8 cellular contexts compared by ENCODE assay signal in genomic region chr10:35194906-35195305, GRCh38.
DNase-seq lines count a peak whose midpoint lies in the region; ATAC-seq, FAIRE-seq and TF ChIP-seq lines count a peak whose summit lies in the region.

No MANE protein-coding gene starts in this region.

- no peak overlapping the region for H3K14ac ChIP-seq in mesenchymal stem cell (ENCODE audit: low read length in 2 of 2)

- BruUV-seq in K562 (replicated peaks; lab: Mats Ljungman, UMichigan), result no TSS peak

- H4K8ac ChIP-seq in mesenchymal stem cell (ENCODE audit: low read length), result no peak overlapping the region

- no peak overlapping the region for H3K4ac ChIP-seq in mesenchymal stem cell (ENCODE audit: low read depth in 1 of 2, low read length in 2 of 2)

- no peaks in the 10 kb centered on the region for H3K27me3 Mint-ChIP-seq in type B pancreatic cell

- H2BK15ac ChIP-seq in mesenchymal stem cell (ENCODE audit: low read depth, poor library complexity, severe bottlenecking), result no peak overlapping the region

- H2AFZ ChIP-seq in OCI-LY3 (ENCODE audit: low read depth, low read length) (no peak overlapping the region), K562 (ENCODE audit: low read depth, low read length) (peak overlapping the region; percentile 94), mesenchymal stem cell (ENCODE audit: low read depth, low read length) (no peak overlapping the region)

- H3K9me3 Mint-ChIP-seq in type B pancreatic cell, result peaks cover 3% of the 10 kb centered on the region

- ATAC-seq in K562, result peak; percentile 62
- ATAC-seq in HG03159 (IDR thresholded peaks at IDR 0.05; ENCODE audit: unreplicated experiment), result no peak

- peak; percentile 29; the same call in 1 of the 2 replicates for TF ChIP-seq EP300 in K562 (IDR thresholded peaks at IDR 0.05; ENCODE audit: low read length)

- no peak overlapping the region for H3K18ac ChIP-seq in mesenchymal stem cell (ENCODE audit: low read depth in 1 of 2, low read length in 2 of 2)

- peak overlapping the region; percentile 99 for H3K27ac Mint-ChIP-seq in type B pancreatic cell

- no peak overlapping the region for H2AK5ac ChIP-seq in mesenchymal stem cell (ENCODE audit: low read length, severe bottlenecking)

- H3K4me3 Mint-ChIP-seq in type B pancreatic cell, result peak overlapping the region; percentile 92

- TF ChIP-seq CTCF in OCI-LY3 (IDR thresholded peaks at IDR 0.05; ENCODE audit: low read depth, low read length) (no peak), K562 (IDR thresholded peaks at IDR 0.05 in 2 of 3, conservative IDR thresholded peaks at IDR 0.05 in 1 of 3; ENCODE audit: insufficient read depth in 2 of 3, low read depth in 1 of 3, low read length in 3 of 3) (no peak), type B pancreatic cell (conservative IDR thresholded peaks at IDR 0.05) (no peak), GM20000 (IDR thresholded peaks at IDR 0.05; ENCODE audit: extremely low read depth, missing control alignments) (no peak)

- peaks cover 4% of the 10 kb centered on the region for H3K79me1 ChIP-seq in mesenchymal stem cell (replicated peaks; ENCODE audit: low read length, poor library complexity, severe bottlenecking)

- H3K9me3 ChIP-seq in OCI-LY3 (ENCODE audit: insufficient read depth, low read length), result no peaks in the 10 kb centered on the region
- no peaks in the 10 kb centered on the region for H3K9me3 ChIP-seq in K562 (replicated peaks; ENCODE audit: control insufficient read depth, insufficient read depth, low read depth, low read length)
- H3K9me3 ChIP-seq in mesenchymal stem cell (ENCODE audit: control insufficient read depth, low read length), result no peaks in the 10 kb centered on the region

- H3K4me3 ChIP-seq in OCI-LY3 (ENCODE audit: low read length), result peak overlapping the region; percentile 84
- peak overlapping the region; percentile 38; the same call in 1 of the 2 replicates for H3K4me3 ChIP-seq in K562
- H3K4me3 ChIP-seq in mesenchymal stem cell (ENCODE audit: insufficient read depth in 1 of 2, low read depth in 1 of 2, low read length in 2 of 2), result peak overlapping the region in 1 of 2 experiments; percentile 78

- TF ChIP-seq RAD21 in K562 (CRISPR knock-in tag; conservative IDR thresholded peaks at IDR 0.05 in 1 of 2, IDR thresholded peaks at IDR 0.05 in 1 of 2), result no peak

- FAIRE-seq in K562 (lab: Jason Lieb, UNC), result peak; percentile 79

- no peaks in the 10 kb centered on the region for H3K27me3 ChIP-seq in OCI-LY3 (ENCODE audit: low read depth, low read length)
- no peaks in the 10 kb centered on the region for H3K27me3 ChIP-seq in K562 (ENCODE audit: control insufficient read depth in 2 of 2, insufficient read depth in 2 of 2, low read length in 2 of 2)
- no peaks in the 10 kb centered on the region for H3K27me3 ChIP-seq in mesenchymal stem cell (ENCODE audit: control insufficient read depth in 1 of 2, insufficient read depth in 1 of 2, low read length in 2 of 2)

- in situ Hi-C loops in G401 (cut with HindIII; ENCODE audit: low sequenced_read_pairs) (no loop called here), K562 (cut with MboI) (no loop called here)

- peaks cover 5% of the 10 kb centered on the region; the same call in 1 of the 2 replicates for H3K79me2 ChIP-seq in OCI-LY3 (ENCODE audit: low read length)
- H3K79me2 ChIP-seq in K562 (ENCODE audit: control insufficient read depth, insufficient read depth, low read length), result no peaks in the 10 kb centered on the region

- no peak overlapping the region for H3K23ac ChIP-seq in mesenchymal stem cell (ENCODE audit: low read length in 2 of 2)

- H2BK5ac ChIP-seq in mesenchymal stem cell (ENCODE audit: low read depth, low read length, poor library complexity, severe bottlenecking), result no peak overlapping the region

- H3K36me3 ChIP-seq in OCI-LY3 (replicated peaks; ENCODE audit: low read depth, low read length) (no peaks in the 10 kb centered on the region), K562 (ENCODE audit: control insufficient read depth, insufficient read depth, low read length) (no peaks in the 10 kb centered on the region), mesenchymal stem cell (ENCODE audit: control insufficient read depth in 1 of 2, insufficient read depth in 2 of 2, low read depth in 1 of 2, low read length in 2 of 2) (no peaks in the 10 kb centered on the region)

- peaks cover 14% of the 10 kb centered on the region for H3K4me1 ChIP-seq in OCI-LY3 (ENCODE audit: low read length)
- H3K4me1 ChIP-seq in K562 (replicated peaks in 1 of 2; ENCODE audit: control insufficient read depth in 2 of 2, insufficient read depth in 2 of 2, low read length in 2 of 2), result peaks cover 0 to 23% of the 10 kb centered on the region in 2 experiments; a peak in 4 of 5 replicates
- no peaks in the 10 kb centered on the region for H3K4me1 ChIP-seq in mesenchymal stem cell (ENCODE audit: control insufficient read depth, insufficient read depth, low read depth, low read length)

- H3K4me1 Mint-ChIP-seq in type B pancreatic cell (ENCODE audit: unreplicated experiment), result peaks cover 24% of the 10 kb centered on the region

- WGBS in K562 (ENCODE audit: insufficient coverage, low coverage, missing lambda C conversion rate), result 8% methylated on average over 1 of the region's 1 CpG
- 61% methylated on average over 1 of the region's 1 CpG for WGBS in mesenchymal stem cell

- H3K4me2 ChIP-seq in OCI-LY3 (ENCODE audit: low read length) (peak overlapping the region; percentile 92), K562 (ENCODE audit: insufficient read depth, low read length) (peak overlapping the region; percentile 86), mesenchymal stem cell (ENCODE audit: low read length, poor library complexity, severe bottlenecking) (no peak overlapping the region)

- peak overlapping the region; percentile 99 for H3K27ac ChIP-seq in OCI-LY3 (ENCODE audit: low read length)
- H3K27ac ChIP-seq in K562 (ENCODE audit: extremely low read depth, low read depth, low read length), result peak overlapping the region; percentile 87
- peak overlapping the region; percentile 88 for H3K27ac ChIP-seq in mesenchymal stem cell (ENCODE audit: low read length, poor library complexity, severe bottlenecking)

- H2BK12ac ChIP-seq in mesenchymal stem cell (ENCODE audit: low read length in 2 of 2), result peak overlapping the region in 1 of 2 experiments; percentile 77

- CTCF ChIA-PET in K562 (lab: Yijun Ruan, JAX; ENCODE audit: low intra/inter-chr PET ratio), result interaction anchor here (1.0 to 1.2 kb wide), 2 partner anchors 66 to 68 kb away, joined by 3 to 5 read pairs; no protein-coding TSS in a partner anchor

- TF ChIP-seq POLR2A in K562 (conservative IDR thresholded peaks at IDR 0.05), result peak; percentile 59; the same call in 1 of the 2 replicates

- H4K20me1 ChIP-seq in OCI-LY3 (ENCODE audit: insufficient read depth, low read length) (no peaks in the 10 kb centered on the region), K562 (replicated peaks; ENCODE audit: control insufficient read depth, insufficient read depth, low read length) (no peaks in the 10 kb centered on the region)

- H3K9ac ChIP-seq in OCI-LY3 (ENCODE audit: low read length), result peak overlapping the region; percentile 95
- peak overlapping the region in 1 of 2 experiments; percentile 73; a peak in 2 of 4 replicates for H3K9ac ChIP-seq in K562 (ENCODE audit: insufficient read depth in 1 of 2, low read depth in 2 of 2, low read length in 2 of 2)
- H3K9ac ChIP-seq in mesenchymal stem cell (ENCODE audit: low read length), result peak overlapping the region; percentile 96

- H3K36me3 Mint-ChIP-seq in type B pancreatic cell, result peaks cover 6% of the 10 kb centered on the region

- H3K9me1 ChIP-seq in K562 (ENCODE audit: control insufficient read depth, insufficient read depth, low read length), result no peaks in the 10 kb centered on the region

- no peak overlapping the region for H4K91ac ChIP-seq in mesenchymal stem cell (ENCODE audit: low read length)

- DNase-seq in G401 (ENCODE audit: low spot score) (peak; percentile 13), K562 (ENCODE audit: extremely low read depth in 1 of 4, low spot score in 3 of 4) (peak; percentile 38 to 82 (median 58)), mesenchymal stem cell (peak; percentile 84), type B pancreatic cell (ENCODE audit: extremely low spot score, unreplicated experiment) (no peak), GM20000 (ENCODE audit: low spot score) (no peak), NCI-H526 treated with DMSO at 0.1 percent for 48 hours (lab: John Stamatoyannopoulos, UW) (no peak)

- POLR2A ChIA-PET in K562 (lab: Yijun Ruan, JAX), result interaction anchor here (0.7 to 2.4 kb wide), 8 partner anchors 10 to 152 kb away, joined by 3 to 24 read pairs (median 4); partner anchors contain the start of genes CREM and CUL2

- no peak overlapping the region for H2BK120ac ChIP-seq in mesenchymal stem cell (ENCODE audit: low read depth, low read length)

- intact Hi-C loops in K562 (cut with micrococcal nuclease), result loop anchor here (1.0 kb wide), 1 partner anchor 69 kb away; the partner anchor contains the start of gene CREM

TF ChIP-seq in K562, 482 proteins besides CTCF, POLR2A, EP300 and RAD21 (continues in another document):
- TF ChIP-seq ADNP (tag; IDR thresholded peaks at IDR 0.05) (0 out of 2 replicates have a peak, but pooled peaks have one; percentile 27), ATF7 (IDR thresholded peaks at IDR 0.05) (peak; percentile 36; the same call in 1 of the 2 replicates), GATA2 (CRISPR knock-in tag; IDR thresholded peaks at IDR 0.05) (peak; percentile 79), SUPT5H (IDR thresholded peaks at IDR 0.05) (0 out of 2 replicates have a peak, but pooled peaks have one; percentile 26), ZNF695 (CRISPR knock-in tag; IDR thresholded peaks at IDR 0.05) (no peak), ARNT (IDR thresholded peaks at IDR 0.05) (no peak), SMARCC2 (IDR thresholded peaks at IDR 0.05; ENCODE audit: low read depth) (no peak), MYC (IDR thresholded peaks at IDR 0.05; ENCODE audit: low read depth, low read length) (peak; percentile 36; the same call in 1 of the 2 replicates), MYC (CRISPR knock-in tag; IDR thresholded peaks at IDR 0.05; ENCODE audit: borderline replicate concordance, low read depth) (no peak), ZNF395 (CRISPR knock-in tag; IDR thresholded peaks at IDR 0.05) (peak; percentile 36; the same call in 1 of the 2 replicates)

Comparison
In these comparisons a context has a peak if more than half of its experiments do, and no peak if none do; other contexts are left out.
1. DNase-seq: peak in G401 (single experiment), K562 (4 of 4) and mesenchymal stem cell (single experiment); none in type B pancreatic cell (single experiment), GM20000 (single experiment) and NCI-H526 treated with DMSO at 0.1 percent for 48 hours (single experiment).
2. Peak in every context shown above with its lines, with median percentiles within 50 percentile points of each other: H3K27ac ChIP-seq.